1 cellular context compared by ENCODE assay signal in genomic region chrX:18753603-18754002, GRCh38.
TF ChIP-seq lines count a peak whose summit lies in the region.

No MANE protein-coding gene starts in this region.

TF ChIP-seq in GM12878, 131 proteins besides CTCF, POLR2A, EP300 and RAD21 (continued from another document):
- no peak for TF ChIP-seq CEBPZ (IDR thresholded peaks at IDR 0.05; ENCODE audit: low read depth, low read length)
- peak; percentile 16 to 22; a peak in 1 of 4 replicates for TF ChIP-seq IKZF2 (IDR thresholded peaks at IDR 0.05)
- TF ChIP-seq FOXM1 (IDR thresholded peaks at IDR 0.05; ENCODE audit: low read depth, low read length): no peak
- no peak for TF ChIP-seq NRF1 (conservative IDR thresholded peaks at IDR 0.05; ENCODE audit: low read depth, low read length)
